ENCODE assay signal across 28 cellular contexts in the genomic region with DNA sequence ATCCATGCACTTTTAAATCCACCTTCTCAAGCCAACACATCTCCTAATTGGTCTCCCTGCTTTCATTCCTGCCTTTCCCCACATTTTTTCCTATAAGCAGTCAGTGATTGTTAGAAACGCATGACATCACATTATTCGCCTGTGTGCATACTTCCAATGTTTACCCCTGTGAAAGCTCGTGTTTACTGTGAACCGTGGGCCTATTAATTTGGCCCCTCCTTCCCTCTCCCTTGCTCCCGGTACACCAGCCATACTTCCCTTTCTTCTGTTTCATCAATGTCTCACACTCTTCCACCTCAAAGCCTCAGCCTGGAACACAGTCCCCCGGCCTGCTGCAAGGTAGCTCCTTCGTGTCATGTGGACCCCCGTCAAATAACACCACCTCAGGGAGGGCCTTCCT.
"Had no signal": no experiment of that assay in that cellular context is flagged by ENCODE, and none has a peak within 500 bp of the region (broad histone marks: within the 10 kb centered on the region; RNA-seq: fewer than 3 reads in every experiment).

No MANE protein-coding gene starts in this region.

- H3K4me3 ChIP-seq: gastrocnemius medialis, heart left ventricle, hepatocyte, lung, mucosa of descending colon, neural progenitor cell, psoas muscle, smooth muscle cell, suprapubic skin, transverse colon, upper lobe of right lung, uterus had no signal

- H2AFZ ChIP-seq: hepatocyte, neural progenitor cell had no signal

- H3K9ac ChIP-seq: neural progenitor cell had no signal

- DNase-seq: cortex of kidney; effector memory CD8-positive, alpha-beta T cell; gastrocnemius medialis; heart left ventricle; kidney; mesenchymal stem cell; mucosa of descending colon; naive thymus-derived CD4-positive, alpha-beta T cell; psoas muscle; retina; stimulated activated CD4-positive, alpha-beta T cell treated with anti-CD3 and anti-CD28 coated beads, Interleukin-12 subunit alpha, Interleukin-12 subunit beta, amount 100 ng/mL, for 4 hours; stimulated activated CD4-positive, alpha-beta T cell treated with anti-CD3 and anti-CD28 coated beads, Interleukin-1b, Interleukin-23, amount 100 ng/mL, for 48 hours; stimulated activated CD4-positive, alpha-beta T cell treated with anti-CD3 and anti-CD28 coated beads, Interleukin-4, amount 100 ng/mL, for 1 hour; stimulated activated CD8-positive, alpha-beta memory T cell treated with anti-CD3 and anti-CD28 coated beads, Interleukin-4, amount 100 ng/mL, for 48 hours; stimulated activated naive CD4-positive, alpha-beta T cell; stimulated activated naive CD8-positive, alpha-beta T cell treated with anti-CD3 and anti-CD28 coated beads, Interleukin-15, amount 100 ng/mL, for 72 hours; transverse colon; upper lobe of right lung; uterus had no signal

- H3K79me2 ChIP-seq: hepatocyte had no signal

- H3K36me3 ChIP-seq: uterus had no signal

- H3K4me2 ChIP-seq: hepatocyte, neural progenitor cell, smooth muscle cell had no signal

- H3K4me3 Mint-ChIP-seq: effector memory CD8-positive, alpha-beta T cell; mesothelial cell of epicardium; naive thymus-derived CD4-positive, alpha-beta T cell; nephron; neural progenitor cell; stimulated activated naive CD8-positive, alpha-beta T cell treated with anti-CD3 and anti-CD28 coated beads, Interleukin-15, amount 100 ng/mL, for 72 hours had no signal

- ATAC-seq: effector memory CD8-positive, alpha-beta T cell; gastrocnemius medialis; heart left ventricle; left lobe of liver; mucosa of descending colon; naive thymus-derived CD4-positive, alpha-beta T cell; psoas muscle; sciatic nerve; stimulated activated naive CD8-positive, alpha-beta T cell treated with anti-CD3 and anti-CD28 coated beads, Interleukin-15, amount 100 ng/mL, for 72 hours; upper lobe of right lung had no signal

- H3K9me3 ChIP-seq: gastrocnemius medialis, heart left ventricle, mucosa of descending colon, psoas muscle, suprapubic skin, transverse colon, upper lobe of right lung, uterus had no signal

- H3K4me1 Mint-ChIP-seq: mesothelial cell of epicardium; nephron; stimulated activated naive CD8-positive, alpha-beta T cell treated with anti-CD3 and anti-CD28 coated beads, Interleukin-15, amount 100 ng/mL, for 72 hours had no signal

- H3K27me3 ChIP-seq: gastrocnemius medialis, heart left ventricle, hepatocyte, neural progenitor cell, suprapubic skin, transverse colon, upper lobe of right lung, uterus had no signal

- H3K27ac ChIP-seq: gastrocnemius medialis, heart left ventricle, hepatocyte, neural progenitor cell, psoas muscle, suprapubic skin, transverse colon, upper lobe of right lung, uterus had no signal

- H3K4me1 ChIP-seq: gastrocnemius medialis, heart left ventricle, neural progenitor cell, psoas muscle, suprapubic skin, transverse colon, upper lobe of right lung, uterus had no signal

- H3K9me3 Mint-ChIP-seq: effector memory CD8-positive, alpha-beta T cell; naive thymus-derived CD4-positive, alpha-beta T cell; nephron; neural progenitor cell; stimulated activated naive CD8-positive, alpha-beta T cell treated with anti-CD3 and anti-CD28 coated beads, Interleukin-15, amount 100 ng/mL, for 72 hours had no signal

- H3K27ac Mint-ChIP-seq: mesothelial cell of epicardium, nephron, neural progenitor cell had no signal

- H3K27me3 Mint-ChIP-seq: effector memory CD8-positive, alpha-beta T cell; naive thymus-derived CD4-positive, alpha-beta T cell; stimulated activated naive CD8-positive, alpha-beta T cell treated with anti-CD3 and anti-CD28 coated beads, Interleukin-15, amount 100 ng/mL, for 72 hours had no signal
